ENCODE assay signal across 10 cellular contexts in genomic region chr20:45813489-45813888, GRCh38. TPM values are rescaled to one million over a fixed set of nuclear protein-coding genes. Genes with fewer than 3 reads are reported as not detected.
DNase-seq lines count a peak whose midpoint lies in the region; ATAC-seq and TF ChIP-seq lines count a peak whose summit lies in the region.
"Had no signal": no experiment of that assay in that cellular context is flagged by ENCODE, and none has a peak within 500 bp of the region (broad histone marks: within the 10 kb centered on the region; RNA-seq: fewer than 3 reads in every experiment).

No MANE protein-coding gene starts in this region.

- H2AFZ ChIP-seq in GM23338 = no peak overlapping the region

- H3K4me2 ChIP-seq in GM23338 = peak overlapping the region; percentile 95

- H3K36me3 ChIP-seq in A673 (ENCODE audit: insufficient read depth, low read length, poor library complexity, severe bottlenecking) (peaks cover 79% of the 10 kb centered on the region), GM23338 (ENCODE audit: insufficient read depth) (peaks cover 43% of the 10 kb centered on the region), iPS-15b (ENCODE audit: control insufficient read depth, insufficient read depth, low read length) (peaks cover 38% of the 10 kb centered on the region)

- DNase-seq in A673 (ENCODE audit: low spot score) (no peak), GM23338 (ENCODE audit: low spot score) (no peak), D341Med (ENCODE audit: low spot score) (no peak), DMS79 treated with DMSO at 0.1 percent for 48 hours (lab: John Stamatoyannopoulos, UW) (no peak)
- no peak for DNase-seq in activated CD8-positive, alpha-beta T cell treated with anti-CD3 and anti-CD28 coated beads for 36 hours
- no peak for DNase-seq in activated effector memory CD4-positive, alpha-beta T cell treated with anti-CD3 and anti-CD28 coated beads, Interleukin-2, amount 50 U/mL, for 16 hours
- DNase-seq: aorta, left ventricle myocardium inferior had no signal

- CTCF ChIA-PET in A673 (lab: Charles Lee) = no interaction called here
- CTCF ChIA-PET in activated CD8-positive, alpha-beta T cell treated with anti-CD3 and anti-CD28 coated beads for 36 hours (lab: Charles Lee) = interaction anchor here (1.0 to 2.8 kb wide), 5 partner anchors 10 to 173 kb away, joined by 3 to 10 read pairs (median 5); no protein-coding TSS in a partner anchor

- TSS peak; percentile 70 for BruUV-seq in A673 (replicated peaks; lab: Mats Ljungman, UMichigan)

- H3K27ac ChIP-seq in A673 (ENCODE audit: low read depth, low read length, poor library complexity, severe bottlenecking) (peak overlapping the region; percentile 94), GM23338 (ENCODE audit: low read depth) (peak overlapping the region; percentile 78; the same call in 1 of the 2 replicates)
- H3K27ac ChIP-seq: left ventricle myocardium inferior had no signal

- POLR2A ChIA-PET in A673 (lab: Charles Lee; ENCODE audit: low non-redundant PET) = interaction anchor here (1.2 kb wide), 1 partner anchor 9 kb away, joined by 5 read pairs; no protein-coding TSS in a partner anchor
- POLR2A ChIA-PET in activated CD8-positive, alpha-beta T cell treated with anti-CD3 and anti-CD28 coated beads for 36 hours (lab: Charles Lee) = interaction anchor here (0.6 to 3.3 kb wide), 22 partner anchors 9 to 205 kb away, joined by 3 to 17 read pairs (median 4); partner anchors contain the start of genes ACOT8, CTSA, DNTTIP1 and NEURL2

- H3K4me1 Mint-ChIP-seq in GM23338 = peaks cover 18% of the 10 kb centered on the region
- peaks cover 16% of the 10 kb centered on the region for H3K4me1 Mint-ChIP-seq in activated CD8-positive, alpha-beta T cell treated with anti-CD3 and anti-CD28 coated beads for 36 hours (ENCODE audit: low read depth)

- ATAC-seq in GM23338 (no peak), HG03378 (IDR thresholded peaks at IDR 0.05; ENCODE audit: unreplicated experiment) (no peak)
- ATAC-seq in activated CD8-positive, alpha-beta T cell treated with anti-CD3 and anti-CD28 coated beads for 36 hours = no peak

- no peaks in the 10 kb centered on the region for H3K9me3 Mint-ChIP-seq in GM23338
- no peaks in the 10 kb centered on the region for H3K9me3 Mint-ChIP-seq in activated CD8-positive, alpha-beta T cell treated with anti-CD3 and anti-CD28 coated beads for 36 hours

- intact Hi-C loops in A673 (cut with micrococcal nuclease; ENCODE audit: unreplicated experiment) = no loop called here
- intact Hi-C loops in activated CD8-positive, alpha-beta T cell treated with anti-CD3 and anti-CD28 coated beads for 36 hours (cut with micrococcal nuclease) = loop anchor here (5.0 kb wide), 1 partner anchor 44 kb away; the partner anchor contains the start of genes ACOT8 and ZSWIM3

- TF ChIP-seq CTCF in A673 (conservative IDR thresholded peaks at IDR 0.05; ENCODE audit: low read depth, low read length) (no peak), GM23338 (conservative IDR thresholded peaks at IDR 0.05; ENCODE audit: low read depth in 2 of 2) (no peak)
- TF ChIP-seq CTCF in activated CD8-positive, alpha-beta T cell treated with anti-CD3 and anti-CD28 coated beads for 36 hours (IDR thresholded peaks at IDR 0.05) = no peak

- peaks cover 26% of the 10 kb centered on the region for H3K79me2 ChIP-seq in GM23338 (replicated peaks; ENCODE audit: insufficient read depth)

- H3K27me3 ChIP-seq in A673 (replicated peaks; ENCODE audit: insufficient read depth, low read depth, low read length, poor library complexity) = no peaks in the 10 kb centered on the region
- no peaks in the 10 kb centered on the region for H3K27me3 ChIP-seq in GM23338 (ENCODE audit: insufficient read depth)
- H3K27me3 ChIP-seq in iPS-15b (ENCODE audit: control insufficient read depth, insufficient read depth, low read length) = no peaks in the 10 kb centered on the region

- H3K4me3 ChIP-seq in A673 (ENCODE audit: low read depth, low read length, poor library complexity, severe bottlenecking) (peak overlapping the region; percentile 96), GM23338 (peak overlapping the region; percentile 81), iPS-15b (ENCODE audit: low read depth, low read length) (peak overlapping the region; percentile 95)

- peak overlapping the region; percentile 83 for H3K27ac Mint-ChIP-seq in GM23338
- peak overlapping the region; percentile 83 for H3K27ac Mint-ChIP-seq in activated CD8-positive, alpha-beta T cell treated with anti-CD3 and anti-CD28 coated beads for 36 hours

- H3K9ac ChIP-seq in iPS-15b (ENCODE audit: low read depth, low read length) = peak overlapping the region; percentile 96

- H3K9me2 ChIP-seq in GM23338 (ENCODE audit: insufficient read depth) = no peaks in the 10 kb centered on the region

- peaks cover 43% of the 10 kb centered on the region for H3F3A ChIP-seq in GM23338 (replicated peaks; ENCODE audit: low read depth)

- H4K20me1 ChIP-seq in GM23338 (replicated peaks; ENCODE audit: insufficient read depth) = peaks cover 12% of the 10 kb centered on the region

- H3K4me3 Mint-ChIP-seq in GM23338 = peak overlapping the region; percentile 98
- peak overlapping the region; percentile 98 for H3K4me3 Mint-ChIP-seq in activated CD8-positive, alpha-beta T cell treated with anti-CD3 and anti-CD28 coated beads for 36 hours

- H3K4me1 ChIP-seq in A673 (ENCODE audit: insufficient read depth, low read length, poor library complexity, severe bottlenecking) (peaks cover 8% of the 10 kb centered on the region), GM23338 (ENCODE audit: insufficient read depth) (peaks cover 13% of the 10 kb centered on the region), iPS-15b (ENCODE audit: control insufficient read depth, insufficient read depth, low read length) (no peaks in the 10 kb centered on the region)

- peaks cover 5% of the 10 kb centered on the region for H3K27me3 Mint-ChIP-seq in GM23338 (ENCODE audit: insufficient read depth, low read depth, poor library complexity)
- H3K27me3 Mint-ChIP-seq in activated CD8-positive, alpha-beta T cell treated with anti-CD3 and anti-CD28 coated beads for 36 hours = no peaks in the 10 kb centered on the region

- peaks cover 77% of the 10 kb centered on the region for H3K36me3 Mint-ChIP-seq in GM23338 (ENCODE audit: low read depth)
- peaks cover 51% of the 10 kb centered on the region for H3K36me3 Mint-ChIP-seq in activated CD8-positive, alpha-beta T cell treated with anti-CD3 and anti-CD28 coated beads for 36 hours (ENCODE audit: low read depth)

- H3K9me3 ChIP-seq in A673 (ENCODE audit: low read depth, low read length, poor library complexity, severe bottlenecking) (no peaks in the 10 kb centered on the region), iPS-15b (ENCODE audit: control insufficient read depth, insufficient read depth, low read length) (no peaks in the 10 kb centered on the region)
- H3K9me3 ChIP-seq: left ventricle myocardium inferior had no signal

TF ChIP-seq in GM23338, 12 proteins besides CTCF, POLR2A, EP300 and RAD21:
- TF ChIP-seq ETS1 (IDR thresholded peaks at IDR 0.05) = no peak
- no peak for TF ChIP-seq JUNB (IDR thresholded peaks at IDR 0.05; ENCODE audit: unreplicated experiment)

RNA-seq across cellular contexts. Expression of gene UBE2C, which starts 1.0 kb away (rescaled TPM):
- 241 and 249 TPM in 2 replicates for total RNA-seq in A673 (2021)
- total RNA-seq in GM23338 (2014; rRNA removed; shearing (Covaris generic)) = 198 and 247 TPM in 2 replicates
- 698 and 742 TPM in 2 replicates for polyA plus RNA-seq in GM23338 (2016; fragmentation: Nextera tagmentation; extraction: Ambion mirVana)
- 100 to 1,000 TPM; 149 to 151 TPM for total RNA-seq in activated CD8-positive, alpha-beta T cell treated with anti-CD3 and anti-CD28 coated beads for 36 hours

RNA-seq across cellular contexts. Expression of gene TNNC2, which starts 13.6 kb away (rescaled TPM):
- total RNA-seq in A673 (2021) = not detected in 2 replicates
- 0.59 TPM in 1 of 2 replicates, not detected in the other for total RNA-seq in GM23338 (2014; rRNA removed; shearing (Covaris generic))
- 32.5 and 33.3 TPM in 2 replicates for polyA plus RNA-seq in GM23338 (2016; fragmentation: Nextera tagmentation; extraction: Ambion mirVana)
- total RNA-seq in activated CD8-positive, alpha-beta T cell treated with anti-CD3 and anti-CD28 coated beads for 36 hours = not detected
- total RNA-seq: aorta had no signal

RNA-seq across cellular contexts. Expression of gene SNX21, which starts 20.1 kb away (rescaled TPM):
- 3.1 and 7.3 TPM in 2 replicates for total RNA-seq in A673 (2021)
- 26.7 and 31.5 TPM in 2 replicates for total RNA-seq in GM23338 (2014; rRNA removed; shearing (Covaris generic))
- polyA plus RNA-seq in GM23338 (2016; fragmentation: Nextera tagmentation; extraction: Ambion mirVana) = 13.3 and 15.5 TPM in 2 replicates
- 1 to 10 TPM; 1.4 to 1.7 TPM for total RNA-seq in activated CD8-positive, alpha-beta T cell treated with anti-CD3 and anti-CD28 coated beads for 36 hours

RNA-seq across cellular contexts. Expression of gene DNTTIP1, which starts 21.7 kb away (rescaled TPM):
- 44.6 and 45.9 TPM in 2 replicates for total RNA-seq in A673 (2021)
- 21.4 and 31.6 TPM in 2 replicates for total RNA-seq in GM23338 (2014; rRNA removed; shearing (Covaris generic))
- polyA plus RNA-seq in GM23338 (2016; fragmentation: Nextera tagmentation; extraction: Ambion mirVana) = 50.3 TPM in 2 replicates
- total RNA-seq in activated CD8-positive, alpha-beta T cell treated with anti-CD3 and anti-CD28 coated beads for 36 hours = 10 to 100 TPM; 25.3 to 27.1 TPM

RNA-seq across cellular contexts. Expression of gene WFDC3, which starts 21.8 kb away (rescaled TPM):
- 0.63 TPM in 1 of 2 replicates, not detected in the other for total RNA-seq in A673 (2021)
- total RNA-seq in GM23338 (2014; rRNA removed; shearing (Covaris generic)) = 0.73 TPM in 1 of 2 replicates, not detected in the other
- polyA plus RNA-seq in GM23338 (2016; fragmentation: Nextera tagmentation; extraction: Ambion mirVana) = 0.36 TPM in 1 of 2 replicates, not detected in the other
- total RNA-seq in activated CD8-positive, alpha-beta T cell treated with anti-CD3 and anti-CD28 coated beads for 36 hours = under 1 TPM in 1 of 2 experiments, not detected in 1; 0.54 TPM
